In genomic region chr5:157924931-157925729, GRCh38 we compare ENCODE assay signal across 19 cellular contexts.
DNase-seq lines count a peak whose midpoint lies in the region; ATAC-seq and TF ChIP-seq lines count a peak whose summit lies in the region.
"Had no signal": no experiment of that assay in that cellular context is flagged by ENCODE, and none has a peak within 500 bp of the region (broad histone marks: within the 10 kb centered on the region; RNA-seq: fewer than 3 reads in every experiment).

No MANE protein-coding gene starts in this region.

- no peaks in the 10 kb centered on the region for H3K27me3 Mint-ChIP-seq in activated CD4-positive, alpha-beta T cell treated with anti-CD3 and anti-CD28 coated beads for 36 hours
- H3K27me3 Mint-ChIP-seq: CD4-positive, alpha-beta memory T cell had no signal

- H3K4me3 Mint-ChIP-seq in activated CD4-positive, alpha-beta T cell treated with anti-CD3 and anti-CD28 coated beads for 36 hours = no peak overlapping the region
- H3K4me3 Mint-ChIP-seq: CD4-positive, alpha-beta memory T cell; GM23338; natural killer cell had no signal

- H3K27ac ChIP-seq in SK-N-MC (peak overlapping the region; percentile 40), left lung (no peak overlapping the region), stomach (peak overlapping the region in 3 of 5 donors; percentile 15 to 64 (median 35))
- H3K27ac ChIP-seq: left ventricle myocardium inferior, SJSA1 had no signal

- H3K27me3 ChIP-seq in left lung = no peaks in the 10 kb centered on the region
- H3K27me3 ChIP-seq in stomach = no peaks in the 10 kb centered on the region

- CTCF ChIA-PET in activated CD4-positive, alpha-beta T cell treated with anti-CD3 and anti-CD28 coated beads for 36 hours (lab: Charles Lee) = interaction anchor here (0.9 to 2.0 kb wide), 2 partner anchors 106 to 108 kb away, joined by 4 to 6 read pairs; no protein-coding TSS in a partner anchor

- no peak for TF ChIP-seq EP300 in stomach (IDR thresholded peaks at IDR 0.05)

- peak; percentile 26 for ATAC-seq in activated CD4-positive, alpha-beta T cell treated with anti-CD3 and anti-CD28 coated beads for 36 hours
- peak; percentile 91 for ATAC-seq in left lung
- ATAC-seq: GM23338, natural killer cell had no signal

- TF ChIP-seq CTCF in left lung (IDR thresholded peaks at IDR 0.05) = no peak
- no peak for TF ChIP-seq CTCF in stomach (IDR thresholded peaks at IDR 0.05)

- H3K4me1 Mint-ChIP-seq in activated CD4-positive, alpha-beta T cell treated with anti-CD3 and anti-CD28 coated beads for 36 hours = peaks cover 4% of the 10 kb centered on the region
- H3K4me1 Mint-ChIP-seq: natural killer cell had no signal

- no peaks in the 10 kb centered on the region for H3K9me3 Mint-ChIP-seq in activated CD4-positive, alpha-beta T cell treated with anti-CD3 and anti-CD28 coated beads for 36 hours (ENCODE audit: low read depth)
- H3K9me3 Mint-ChIP-seq: CD4-positive, alpha-beta memory T cell; GM23338; natural killer cell had no signal

- H3K9ac ChIP-seq in SK-N-MC (ENCODE audit: insufficient read length) = no peak overlapping the region

- H3K4me1 ChIP-seq in left lung (peaks cover under 1 to 5% of the 10 kb centered on the region in 2 donors), stomach (peaks cover 2 to 6% (median 4%) of the 10 kb centered on the region in 4 donors)
- H3K4me1 ChIP-seq: SJSA1 had no signal

- POLR2A ChIA-PET in activated CD4-positive, alpha-beta T cell treated with anti-CD3 and anti-CD28 coated beads for 36 hours (lab: Charles Lee) = no interaction called here

- intact Hi-C loops in activated CD4-positive, alpha-beta T cell treated with anti-CD3 and anti-CD28 coated beads for 36 hours (cut with DNase I, micrococcal nuclease) = no loop called here
- intact Hi-C loops in left lung (cut with DNase I) = no loop called here
- intact Hi-C loops in stomach (cut with DNase I; ENCODE audit: low total_unique reads) = no loop called here

- TF ChIP-seq POLR2A in stomach (IDR thresholded peaks at IDR 0.05) = no peak

- no peaks in the 10 kb centered on the region for H3K9me3 ChIP-seq in SK-N-MC (ENCODE audit: low read depth, low read length)
- H3K9me3 ChIP-seq in left lung = no peaks in the 10 kb centered on the region
- H3K9me3 ChIP-seq in stomach = no peaks in the 10 kb centered on the region
- H3K9me3 ChIP-seq: left ventricle myocardium inferior, SJSA1 had no signal

- 59 to 83% (median 69%) methylated on average over 8 of the region's 8 CpGs for WGBS in stomach, 5 donors

- no peaks in the 10 kb centered on the region for H3K36me3 Mint-ChIP-seq in activated CD4-positive, alpha-beta T cell treated with anti-CD3 and anti-CD28 coated beads for 36 hours (ENCODE audit: low read depth)
- H3K36me3 Mint-ChIP-seq: CD4-positive, alpha-beta memory T cell; natural killer cell had no signal

- no peak overlapping the region for H3K27ac Mint-ChIP-seq in activated CD4-positive, alpha-beta T cell treated with anti-CD3 and anti-CD28 coated beads for 36 hours
- H3K27ac Mint-ChIP-seq: GM23338, natural killer cell had no signal

- H3K36me3 ChIP-seq in SK-N-MC (ENCODE audit: insufficient read depth, low read length) (no peaks in the 10 kb centered on the region), left lung (no peaks in the 10 kb centered on the region), stomach (no peaks in the 10 kb centered on the region)
- H3K36me3 ChIP-seq: left ventricle myocardium inferior, SJSA1 had no signal

- peak; percentile 35 for DNase-seq in activated CD4-positive, alpha-beta T cell treated with anti-CD3 and anti-CD28 coated beads for 36 hours
- DNase-seq in activated CD4-positive, alpha-beta T cell treated with anti-CD3 and anti-CD28 coated beads for 1 hour = no peak
- DNase-seq in SK-N-MC (ENCODE audit: low read depth, low spot score) (no peak), left lung (peak in 1 of 2 donors; percentile 66), stomach (no peak), retina (no peak), SHP77 treated with DMSO at 0.1 percent for 48 hours (lab: John Stamatoyannopoulos, UW) (no peak), NK-92 (lab: John Stamatoyannopoulos, UW; ENCODE audit: unreplicated experiment) (no peak)
- DNase-seq: activated naive CD4-positive, alpha-beta T cell treated with anti-CD3 and anti-CD28 coated beads, Interleukin-2, amount 50 U/mL, for 16 hours; CD4-positive, alpha-beta memory T cell; DND-41; left ventricle myocardium inferior; natural killer cell; NCI-H1930; NCI-H510A; stimulated activated CD4-positive, alpha-beta T cell treated with anti-CD3 and anti-CD28 coated beads, Interleukin-12 subunit alpha, Interleukin-12 subunit beta, amount 100 ng/mL, for 4 hours; substantia nigra had no signal

- H3K4me3 ChIP-seq in SK-N-MC = no peak overlapping the region
- H3K4me3 ChIP-seq in left lung = no peak overlapping the region
- H3K4me3 ChIP-seq in stomach = no peak overlapping the region
- H3K4me3 ChIP-seq: GM23338, left ventricle myocardium inferior, SJSA1 had no signal

Comparison
In these comparisons a context has a peak if more than half of its experiments do, and no peak if none do; other contexts are left out.
1. H3K27ac ChIP-seq: peak in SK-N-MC (single experiment) and stomach (3 of 5); none in left lung (0 of 2).